ENCODE assay signal across 1 cellular context in genomic region chr1:20486457-20487235, GRCh38.
TF ChIP-seq lines count a peak whose summit lies in the region.

No MANE protein-coding gene starts in this region.

TF ChIP-seq in HepG2, 621 proteins besides CTCF, POLR2A, EP300 and RAD21 (continued from another document and continues in another):
- TF ChIP-seq ZBTB10 (CRISPR knock-in tag; IDR thresholded peaks at IDR 0.05; ENCODE audit: borderline replicate concordance) (peak; percentile 83), TGIF2 (CRISPR knock-in tag; IDR thresholded peaks at IDR 0.05) (0 out of 2 replicates have a peak, but pooled peaks have one; percentile 11), RFX1 (IDR thresholded peaks at IDR 0.05) (no peak), ZKSCAN8 (CRISPR knock-in tag; IDR thresholded peaks at IDR 0.05; ENCODE audit: borderline replicate concordance) (no peak; the same call in 1 of the 2 replicates), PAX8 (CRISPR knock-in tag; IDR thresholded peaks at IDR 0.05; ENCODE audit: borderline replicate concordance) (peak; percentile 92; the same call in 1 of the 2 replicates), GATAD1 (CRISPR knock-in tag; IDR thresholded peaks at IDR 0.05) (peak; percentile 7; the same call in 1 of the 2 replicates), CCDC6 (CRISPR knock-in tag; IDR thresholded peaks at IDR 0.05) (peak; percentile 54), ZNF652 (CRISPR knock-in tag; IDR thresholded peaks at IDR 0.05; ENCODE audit: borderline replicate concordance, low read depth) (no peak), ZBTB21 (CRISPR knock-in tag; IDR thresholded peaks at IDR 0.05) (no peak), GMEB1 (CRISPR knock-in tag; IDR thresholded peaks at IDR 0.05; ENCODE audit: borderline replicate concordance) (peak; percentile 13), ZNF574 (CRISPR knock-in tag; IDR thresholded peaks at IDR 0.05) (peak; percentile 70), SKI (IDR thresholded peaks at IDR 0.05; ENCODE audit: partially characterized antibody) (no peak), XRCC5 (optimal IDR thresholded peaks at IDR 0.05; ENCODE audit: low read length) (no peak), THAP11 (CRISPR knock-in tag; IDR thresholded peaks at IDR 0.05) (peak; percentile 44; the same call in 1 of the 2 replicates), ZNF773 (CRISPR knock-in tag; IDR thresholded peaks at IDR 0.05; ENCODE audit: borderline replicate concordance) (no peak), KLF11 (CRISPR knock-in tag; IDR thresholded peaks at IDR 0.05) (peak; percentile 38; the same call in 1 of the 2 replicates), SIX1 (CRISPR knock-in tag; IDR thresholded peaks at IDR 0.05; ENCODE audit: borderline replicate concordance) (no peak), MTF2 (CRISPR knock-in tag; IDR thresholded peaks at IDR 0.05; ENCODE audit: borderline replicate concordance) (peak; percentile 58; the same call in 1 of the 2 replicates), ZSCAN20 (CRISPR knock-in tag; IDR thresholded peaks at IDR 0.05; ENCODE audit: borderline replicate concordance) (no peak), ZNF761 (CRISPR knock-in tag; conservative IDR thresholded peaks at IDR 0.05) (peak; percentile 25; the same call in 1 of the 2 replicates), MTA3 (CRISPR knock-in tag; IDR thresholded peaks at IDR 0.05) (no peak), KLF15 (CRISPR knock-in tag; IDR thresholded peaks at IDR 0.05; ENCODE audit: borderline replicate concordance) (0 out of 2 replicates have a peak, but pooled peaks have one; percentile 65), ZNF629 (CRISPR knock-in tag; conservative IDR thresholded peaks at IDR 0.05) (no peak), ZNF253 (CRISPR knock-in tag; IDR thresholded peaks at IDR 0.05; ENCODE audit: borderline replicate concordance) (no peak), TFE3 (CRISPR knock-in tag; IDR thresholded peaks at IDR 0.05) (no peak), TEAD3 (CRISPR knock-in tag; optimal IDR thresholded peaks at IDR 0.05; ENCODE audit: borderline replicate concordance) (peak; percentile 12), ZNF792 (CRISPR knock-in tag; IDR thresholded peaks at IDR 0.05) (no peak), MTF1 (CRISPR knock-in tag; IDR thresholded peaks at IDR 0.05) (no peak), ZNF510 (CRISPR knock-in tag; IDR thresholded peaks at IDR 0.05; ENCODE audit: low read depth) (no peak), GABPB1 (CRISPR knock-in tag; IDR thresholded peaks at IDR 0.05) (peak; percentile 78), HNF4G (IDR thresholded peaks at IDR 0.05; ENCODE audit: borderline replicate concordance, low read depth, low read length) (peak; percentile 57; the same call in 1 of the 2 replicates), HNF4G (CRISPR knock-in tag; IDR thresholded peaks at IDR 0.05; ENCODE audit: borderline replicate concordance, low read depth) (peak; percentile 61; the same call in 1 of the 2 replicates), ZNF17 (CRISPR knock-in tag; IDR thresholded peaks at IDR 0.05) (no peak), TRIM24 (CRISPR knock-in tag; IDR thresholded peaks at IDR 0.05) (no peak), DDIT3 (CRISPR knock-in tag; IDR thresholded peaks at IDR 0.05) (no peak), RXRB (CRISPR knock-in tag; IDR thresholded peaks at IDR 0.05; ENCODE audit: borderline replicate concordance) (peak; percentile 51; the same call in 1 of the 2 replicates), ZNF3 (CRISPR knock-in tag; IDR thresholded peaks at IDR 0.05) (no peak), KLF6 (CRISPR knock-in tag; IDR thresholded peaks at IDR 0.05) (peak; percentile 86)
- TF ChIP-seq, protein P1, sequence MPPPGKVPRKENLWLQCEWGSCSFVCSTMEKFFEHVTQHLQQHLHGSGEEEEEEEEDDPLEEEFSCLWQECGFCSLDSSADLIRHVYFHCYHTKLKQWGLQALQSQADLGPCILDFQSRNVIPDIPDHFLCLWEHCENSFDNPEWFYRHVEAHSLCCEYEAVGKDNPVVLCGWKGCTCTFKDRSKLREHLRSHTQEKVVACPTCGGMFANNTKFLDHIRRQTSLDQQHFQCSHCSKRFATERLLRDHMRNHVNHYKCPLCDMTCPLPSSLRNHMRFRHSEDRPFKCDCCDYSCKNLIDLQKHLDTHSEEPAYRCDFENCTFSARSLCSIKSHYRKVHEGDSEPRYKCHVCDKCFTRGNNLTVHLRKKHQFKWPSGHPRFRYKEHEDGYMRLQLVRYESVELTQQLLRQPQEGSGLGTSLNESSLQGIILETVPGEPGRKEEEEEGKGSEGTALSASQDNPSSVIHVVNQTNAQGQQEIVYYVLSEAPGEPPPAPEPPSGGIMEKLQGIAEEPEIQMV (CRISPR knock-in tag; IDR thresholded peaks at IDR 0.05; ENCODE audit: low read depth), result peak; percentile 94
- TF ChIP-seq, protein P2, sequence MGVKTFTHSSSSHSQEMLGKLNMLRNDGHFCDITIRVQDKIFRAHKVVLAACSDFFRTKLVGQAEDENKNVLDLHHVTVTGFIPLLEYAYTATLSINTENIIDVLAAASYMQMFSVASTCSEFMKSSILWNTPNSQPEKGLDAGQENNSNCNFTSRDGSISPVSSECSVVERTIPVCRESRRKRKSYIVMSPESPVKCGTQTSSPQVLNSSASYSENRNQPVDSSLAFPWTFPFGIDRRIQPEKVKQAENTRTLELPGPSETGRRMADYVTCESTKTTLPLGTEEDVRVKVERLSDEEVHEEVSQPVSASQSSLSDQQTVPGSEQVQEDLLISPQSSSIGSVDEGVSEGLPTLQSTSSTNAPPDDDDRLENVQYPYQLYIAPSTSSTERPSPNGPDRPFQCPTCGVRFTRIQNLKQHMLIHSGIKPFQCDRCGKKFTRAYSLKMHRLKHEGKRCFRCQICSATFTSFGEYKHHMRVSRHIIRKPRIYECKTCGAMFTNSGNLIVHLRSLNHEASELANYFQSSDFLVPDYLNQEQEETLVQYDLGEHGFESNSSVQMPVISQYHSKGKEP (CRISPR knock-in tag; IDR thresholded peaks at IDR 0.05), result no peak
- TF ChIP-seq, protein P3, sequence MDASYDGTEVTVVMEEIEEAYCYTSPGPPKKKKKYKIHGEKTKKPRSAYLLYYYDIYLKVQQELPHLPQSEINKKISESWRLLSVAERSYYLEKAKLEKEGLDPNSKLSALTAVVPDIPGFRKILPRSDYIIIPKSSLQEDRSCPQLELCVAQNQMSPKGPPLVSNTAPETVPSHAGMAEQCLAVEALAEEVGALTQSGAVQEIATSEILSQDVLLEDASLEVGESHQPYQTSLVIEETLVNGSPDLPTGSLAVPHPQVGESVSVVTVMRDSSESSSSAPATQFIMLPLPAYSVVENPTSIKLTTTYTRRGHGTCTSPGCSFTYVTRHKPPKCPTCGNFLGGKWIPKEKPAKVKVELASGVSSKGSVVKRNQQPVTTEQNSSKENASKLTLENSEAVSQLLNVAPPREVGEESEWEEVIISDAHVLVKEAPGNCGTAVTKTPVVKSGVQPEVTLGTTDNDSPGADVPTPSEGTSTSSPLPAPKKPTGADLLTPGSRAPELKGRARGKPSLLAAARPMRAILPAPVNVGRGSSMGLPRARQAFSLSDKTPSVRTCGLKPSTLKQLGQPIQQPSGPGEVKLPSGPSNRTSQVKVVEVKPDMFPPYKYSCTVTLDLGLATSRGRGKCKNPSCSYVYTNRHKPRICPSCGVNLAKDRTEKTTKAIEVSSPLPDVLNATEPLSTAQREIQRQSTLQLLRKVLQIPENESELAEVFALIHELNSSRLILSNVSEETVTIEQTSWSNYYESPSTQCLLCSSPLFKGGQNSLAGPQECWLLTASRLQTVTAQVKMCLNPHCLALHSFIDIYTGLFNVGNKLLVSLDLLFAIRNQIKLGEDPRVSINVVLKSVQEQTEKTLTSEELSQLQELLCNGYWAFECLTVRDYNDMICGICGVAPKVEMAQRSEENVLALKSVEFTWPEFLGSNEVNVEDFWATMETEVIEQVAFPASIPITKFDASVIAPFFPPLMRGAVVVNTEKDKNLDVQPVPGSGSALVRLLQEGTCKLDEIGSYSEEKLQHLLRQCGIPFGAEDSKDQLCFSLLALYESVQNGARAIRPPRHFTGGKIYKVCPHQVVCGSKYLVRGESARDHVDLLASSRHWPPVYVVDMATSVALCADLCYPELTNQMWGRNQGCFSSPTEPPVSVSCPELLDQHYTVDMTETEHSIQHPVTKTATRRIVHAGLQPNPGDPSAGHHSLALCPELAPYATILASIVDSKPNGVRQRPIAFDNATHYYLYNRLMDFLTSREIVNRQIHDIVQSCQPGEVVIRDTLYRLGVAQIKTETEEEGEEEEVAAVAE (CRISPR knock-in tag; IDR thresholded peaks at IDR 0.05; ENCODE audit: borderline replicate concordance), result peak; percentile 63; the same call in 1 of the 2 replicates
- TF ChIP-seq, protein P4, sequence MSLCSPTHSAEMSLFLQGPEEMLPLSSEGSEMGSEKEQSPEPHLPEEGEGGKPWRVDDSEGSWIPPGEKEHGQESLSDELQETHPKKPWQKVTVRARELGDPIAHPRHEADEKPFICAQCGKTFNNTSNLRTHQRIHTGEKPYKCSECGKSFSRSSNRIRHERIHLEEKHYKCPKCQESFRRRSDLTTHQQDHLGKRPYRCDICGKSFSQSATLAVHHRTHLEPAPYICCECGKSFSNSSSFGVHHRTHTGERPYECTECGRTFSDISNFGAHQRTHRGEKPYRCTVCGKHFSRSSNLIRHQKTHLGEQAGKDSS (CRISPR knock-in tag; IDR thresholded peaks at IDR 0.05; ENCODE audit: borderline replicate concordance, low read depth), result 0 out of 2 replicates have a peak, but pooled peaks have one; percentile 37
- TF ChIP-seq, protein P5, sequence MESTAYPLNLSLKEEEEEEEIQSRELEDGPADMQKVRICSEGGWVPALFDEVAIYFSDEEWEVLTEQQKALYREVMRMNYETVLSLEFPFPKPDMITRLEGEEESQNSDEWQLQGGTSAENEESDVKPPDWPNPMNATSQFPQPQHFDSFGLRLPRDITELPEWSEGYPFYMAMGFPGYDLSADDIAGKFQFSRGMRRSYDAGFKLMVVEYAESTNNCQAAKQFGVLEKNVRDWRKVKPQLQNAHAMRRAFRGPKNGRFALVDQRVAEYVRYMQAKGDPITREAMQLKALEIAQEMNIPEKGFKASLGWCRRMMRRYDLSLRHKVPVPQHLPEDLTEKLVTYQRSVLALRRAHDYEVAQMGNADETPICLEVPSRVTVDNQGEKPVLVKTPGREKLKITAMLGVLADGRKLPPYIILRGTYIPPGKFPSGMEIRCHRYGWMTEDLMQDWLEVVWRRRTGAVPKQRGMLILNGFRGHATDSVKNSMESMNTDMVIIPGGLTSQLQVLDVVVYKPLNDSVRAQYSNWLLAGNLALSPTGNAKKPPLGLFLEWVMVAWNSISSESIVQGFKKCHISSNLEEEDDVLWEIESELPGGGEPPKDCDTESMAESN (CRISPR knock-in tag; conservative IDR thresholded peaks at IDR 0.05), result peak; percentile 65; the same call in 1 of the 2 replicates
